In the genomic region with DNA sequence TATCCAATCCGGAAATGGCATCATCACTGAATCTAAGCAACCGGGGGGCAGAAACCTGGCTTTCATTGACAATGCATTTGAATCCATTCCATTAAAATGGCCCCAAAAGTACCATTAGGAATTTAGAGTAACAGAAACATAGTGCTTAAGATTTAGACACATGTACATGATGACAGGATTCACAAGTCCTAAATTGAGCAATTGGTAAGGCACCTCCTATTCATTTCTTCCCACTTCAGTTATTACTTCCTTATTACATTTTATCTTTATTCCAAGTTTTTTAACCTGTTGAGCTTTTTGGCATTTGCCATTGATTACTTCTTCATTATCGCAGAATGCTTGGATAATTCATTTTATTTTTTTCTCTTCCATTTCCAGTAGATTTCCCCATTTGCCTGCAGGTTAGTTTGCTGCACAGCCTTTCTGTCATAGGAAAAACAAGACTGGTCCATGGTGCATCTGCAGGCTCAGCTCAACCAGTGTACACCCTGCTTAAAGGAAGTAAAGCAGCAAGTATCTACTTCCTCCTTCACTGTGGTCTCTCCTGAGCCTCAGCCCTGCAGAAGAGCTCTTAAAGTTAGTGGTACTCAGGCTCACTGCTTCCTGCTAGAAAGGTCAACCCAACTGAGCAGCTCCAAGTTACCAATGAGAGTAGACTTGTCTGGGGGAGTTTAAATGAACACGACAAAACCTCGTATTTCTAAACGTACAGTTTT, we compare ENCODE assay signal across 9 cellular contexts.
DNase-seq lines count a peak whose midpoint lies in the region; ATAC-seq and TF ChIP-seq lines count a peak whose summit lies in the region.
"Had no signal": no experiment of that assay in that cellular context is flagged by ENCODE, and none has a peak within 500 bp of the region (broad histone marks: within the 10 kb centered on the region; RNA-seq: fewer than 3 reads in every experiment).

No MANE protein-coding gene starts in this region.

- H3K27me3 Mint-ChIP-seq in endothelial cell (ENCODE audit: unreplicated experiment) (no peaks in the 10 kb centered on the region), nephron progenitor cell (ENCODE audit: low read depth, poor library complexity) (peaks cover 7% of the 10 kb centered on the region)
- H3K27me3 Mint-ChIP-seq: brain had no signal

- ATAC-seq in GM18499 (IDR thresholded peaks at IDR 0.05; ENCODE audit: insufficient read depth, unreplicated experiment) (peak; percentile 47), GM21423 (IDR thresholded peaks at IDR 0.05; ENCODE audit: unreplicated experiment) (peak; percentile 64), HG03565 (IDR thresholded peaks at IDR 0.05; ENCODE audit: unreplicated experiment) (peak; percentile 56)

- TF ChIP-seq CTCF in endothelial cell (IDR thresholded peaks at IDR 0.05; ENCODE audit: unreplicated experiment) (no peak), nephron progenitor cell (IDR thresholded peaks at IDR 0.05) (no peak)

- no peaks in the 10 kb centered on the region for H3K9me3 Mint-ChIP-seq in endothelial cell (ENCODE audit: unreplicated experiment)
- H3K9me3 Mint-ChIP-seq in nephron progenitor cell = no peaks in the 10 kb centered on the region

- H3K36me3 Mint-ChIP-seq in endothelial cell (ENCODE audit: low read depth, unreplicated experiment) = no peaks in the 10 kb centered on the region
- no peaks in the 10 kb centered on the region for H3K36me3 Mint-ChIP-seq in nephron progenitor cell (ENCODE audit: low read depth)
- H3K36me3 Mint-ChIP-seq: brain had no signal

- no peaks in the 10 kb centered on the region for H3K4me1 Mint-ChIP-seq in endothelial cell (ENCODE audit: unreplicated experiment)
- no peaks in the 10 kb centered on the region for H3K4me1 Mint-ChIP-seq in nephron progenitor cell

- no peak overlapping the region for H3K27ac Mint-ChIP-seq in endothelial cell (ENCODE audit: unreplicated experiment)
- H3K27ac Mint-ChIP-seq in nephron progenitor cell = no peak overlapping the region
- H3K27ac Mint-ChIP-seq: brain had no signal

- H3K4me3 Mint-ChIP-seq in endothelial cell (ENCODE audit: unreplicated experiment) = no peak overlapping the region
- no peak overlapping the region for H3K4me3 Mint-ChIP-seq in nephron progenitor cell
- H3K4me3 Mint-ChIP-seq: brain had no signal

- DNase-seq in activated gamma-delta T cell treated with anti-CD3 and anti-CD28 coated beads, Interleukin-2, amount 50 U/mL, for 16 hours (ENCODE audit: low read depth) = peak; percentile 25
- no peak for DNase-seq in NCI-H82 treated with DMSO at 0.1 percent for 48 hours (lab: John Stamatoyannopoulos, UW; ENCODE audit: unreplicated experiment)
- DNase-seq in endothelial cell (ENCODE audit: low spot score) = no peak
- no peak for DNase-seq in nephron progenitor cell
- no peak for DNase-seq in A172 (ENCODE audit: low spot score)
